ENCODE assay signal across 26 cellular contexts in the genomic region with DNA sequence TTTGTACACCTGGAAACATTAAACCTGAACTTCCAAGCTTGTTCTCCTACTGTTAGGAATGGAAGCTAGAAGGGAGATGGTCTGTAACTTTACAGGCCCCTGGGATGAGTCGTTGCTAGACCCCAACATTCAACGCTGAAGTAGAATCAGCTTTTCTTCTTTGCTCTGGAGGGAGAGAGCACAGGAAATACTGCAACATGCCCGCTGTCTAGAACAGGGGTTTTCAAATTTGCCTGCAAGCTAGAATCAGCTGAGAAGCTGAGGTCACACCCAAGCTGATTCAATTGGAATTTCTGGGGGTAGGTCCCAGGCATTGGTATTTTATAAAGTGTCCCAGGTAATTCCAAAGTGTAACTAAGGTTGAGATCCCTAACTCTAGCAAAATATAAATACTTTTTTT.
"Had no signal": no experiment of that assay in that cellular context is flagged by ENCODE, and none has a peak within 500 bp of the region (broad histone marks: within the 10 kb centered on the region; RNA-seq: fewer than 3 reads in every experiment).

No MANE protein-coding gene starts in this region.

- H3K4me3 ChIP-seq: PC-9 had no signal

- H3K4me3 Mint-ChIP-seq: activated CD4-positive, alpha-beta T cell treated with anti-CD3 and anti-CD28 coated beads, Interleukin-2, amount 10 ng/mL, durations not matched to agents 24 days and 14 days; activated CD8-positive, alpha-beta memory T cell treated with anti-CD3 and anti-CD28 coated beads, Interleukin-2, amount 10 ng/mL, durations not matched to agents 7 days and 5 days; activated naive CD4-positive, alpha-beta T cell treated with anti-CD3 and anti-CD28 coated beads for 36 hours; activated naive CD8-positive, alpha-beta T cell; activated T-cell treated with anti-CD3 and anti-CD28 coated beads, Interleukin-2, amount 50 U/mL, for 24 hours; brain; T-helper 1 cell treated with Interleukin-12 subunit alpha and Interleukin-12 subunit beta and Interleukin-4 antibody, amounts not matched to agents 30 μg/mL and 1 μg/mL, for 36 hours; WTC11 had no signal

- FAIRE-seq: astrocyte had no signal

- H3K4me2 ChIP-seq: KMS-11, PC-9 had no signal

- H3K27me3 Mint-ChIP-seq: activated naive CD8-positive, alpha-beta T cell; activated T-cell treated with anti-CD3 and anti-CD28 coated beads, Interleukin-2, amount 50 U/mL, for 24 hours had no signal

- H3K9me3 Mint-ChIP-seq: activated CD4-positive, alpha-beta T cell treated with anti-CD3 and anti-CD28 coated beads, Interleukin-2, amount 10 ng/mL, durations not matched to agents 24 days and 14 days; activated naive CD4-positive, alpha-beta T cell treated with anti-CD3 and anti-CD28 coated beads for 36 hours; activated T-cell treated with anti-CD3 and anti-CD28 coated beads, Interleukin-2, amount 50 U/mL, for 24 hours; brain; T-helper 1 cell treated with Interleukin-12 subunit alpha and Interleukin-12 subunit beta and Interleukin-4 antibody, amounts not matched to agents 30 μg/mL and 1 μg/mL, for 36 hours; WTC11 had no signal

- H3K27ac ChIP-seq: KMS-11, PC-9 had no signal

- H3K9ac ChIP-seq: KMS-11 had no signal

- H2AFZ ChIP-seq: PC-9 had no signal

- H3K27ac Mint-ChIP-seq: activated CD4-positive, alpha-beta T cell treated with anti-CD3 and anti-CD28 coated beads, Interleukin-2, amount 10 ng/mL, durations not matched to agents 24 days and 14 days; activated CD8-positive, alpha-beta memory T cell treated with anti-CD3 and anti-CD28 coated beads, Interleukin-2, amount 10 ng/mL, durations not matched to agents 7 days and 5 days; activated naive CD4-positive, alpha-beta T cell treated with anti-CD3 and anti-CD28 coated beads for 36 hours; activated naive CD8-positive, alpha-beta T cell; activated T-cell treated with anti-CD3 and anti-CD28 coated beads, Interleukin-2, amount 50 U/mL, for 24 hours; T-helper 1 cell treated with Interleukin-12 subunit alpha and Interleukin-12 subunit beta and Interleukin-4 antibody, amounts not matched to agents 30 μg/mL and 1 μg/mL, for 36 hours; WTC11 had no signal

- H3K36me3 Mint-ChIP-seq: activated CD8-positive, alpha-beta memory T cell treated with anti-CD3 and anti-CD28 coated beads, Interleukin-2, amount 10 ng/mL, durations not matched to agents 7 days and 5 days; activated naive CD8-positive, alpha-beta T cell; WTC11 had no signal

- DNase-seq: activated CD4-positive, alpha-beta T cell treated with anti-CD3 and anti-CD28 coated beads, Interleukin-2, amount 10 ng/mL, durations not matched to agents 24 days and 14 days; activated CD4-positive, alpha-beta T cell treated with anti-CD3 and anti-CD28 coated beads, Interleukin-2, amount 50 U/mL, for 48 hours; activated CD4-positive, CD25-positive, alpha-beta regulatory T cell treated with anti-CD3 and anti-CD28 coated beads, Interleukin-2, amount 50 U/mL, for 72 hours; activated CD8-positive, alpha-beta memory T cell treated with anti-CD3 and anti-CD28 coated beads, Interleukin-2, amount 10 ng/mL, durations not matched to agents 7 days and 5 days; activated effector memory CD4-positive, alpha-beta T cell treated with anti-CD3 and anti-CD28 coated beads, Interleukin-2, amount 50 U/mL, for 16 hours; activated naive CD4-positive, alpha-beta T cell treated with anti-CD3 and anti-CD28 coated beads for 36 hours; activated T-cell treated with anti-CD3 and anti-CD28 coated beads, Interleukin-2, amount 50 U/mL, for 24 hours; amygdala; NCI-H1092 treated with DMSO at 0.1 percent for 48 hours; NCI-H1417 treated with DMSO at 0.1 percent for 48 hours; NCI-H1694; NCI-H2029; NCI-H2107; NCI-H2171 treated with DMSO at 0.1 percent for 48 hours; NCI-H345; NCI-H510A treated with DMSO at 0.1 percent for 48 hours; NCI-H69; PC-9; SHP77 treated with DMSO at 0.1 percent for 48 hours; T-helper 9 cell had no signal

- ATAC-seq: activated CD8-positive, alpha-beta memory T cell treated with anti-CD3 and anti-CD28 coated beads, Interleukin-2, amount 10 ng/mL, durations not matched to agents 7 days and 5 days; WTC11 had no signal
